8 cellular contexts compared by ENCODE assay signal in genomic region chr19:7636317-7636690, GRCh38. TPM values are rescaled to one million over a fixed set of nuclear protein-coding genes. Genes with fewer than 3 reads are reported as not detected.
DNase-seq lines count a peak whose midpoint lies in the region; ATAC-seq and TF ChIP-seq lines count a peak whose summit lies in the region.
"Had no signal": no experiment of that assay in that cellular context is flagged by ENCODE, and none has a peak within 500 bp of the region (broad histone marks: within the 10 kb centered on the region; RNA-seq: fewer than 3 reads in every experiment).

No MANE protein-coding gene starts in this region.

- no peaks in the 10 kb centered on the region for H3K9me3 ChIP-seq in RWPE2 (ENCODE audit: severe bottlenecking)

- H3K9ac ChIP-seq in rectal smooth muscle tissue (ENCODE audit: low read length): no peak overlapping the region

- peaks cover 3% of the 10 kb centered on the region for H3K4me1 ChIP-seq in RWPE2 (ENCODE audit: insufficient read depth, poor library complexity, severe bottlenecking)
- H3K4me1 ChIP-seq in rectal smooth muscle tissue (ENCODE audit: control insufficient read depth, insufficient read depth, low read length): no peaks in the 10 kb centered on the region
- no peaks in the 10 kb centered on the region for H3K4me1 ChIP-seq in foreskin keratinocyte

- H3K27ac ChIP-seq in RWPE2 (ENCODE audit: poor library complexity, severe bottlenecking) (no peak overlapping the region), rectal smooth muscle tissue (ENCODE audit: low read depth, low read length) (no peak overlapping the region), foreskin keratinocyte (no peak overlapping the region)

- no peaks in the 10 kb centered on the region; the same call in 1 of the 2 replicates for H3K36me3 ChIP-seq in RWPE2 (ENCODE audit: low read depth)
- peaks cover 7% of the 10 kb centered on the region for H3K36me3 ChIP-seq in rectal smooth muscle tissue (ENCODE audit: control insufficient read depth, insufficient read depth, low read length)

- ATAC-seq in RWPE2 (ENCODE audit: low read depth) (no peak), GM19351 (IDR thresholded peaks at IDR 0.05; ENCODE audit: unreplicated experiment) (no peak), foreskin keratinocyte (no peak), GM19455 (IDR thresholded peaks at IDR 0.05; ENCODE audit: unreplicated experiment) (no peak)

- no peaks in the 10 kb centered on the region for H3K27me3 ChIP-seq in RWPE2 (ENCODE audit: insufficient read depth, poor library complexity, severe bottlenecking)
- H3K27me3 ChIP-seq in rectal smooth muscle tissue (ENCODE audit: control insufficient read depth, insufficient read depth, low read length): peaks cover 4% of the 10 kb centered on the region
- H3K27me3 ChIP-seq in foreskin keratinocyte: no peaks in the 10 kb centered on the region

- TF ChIP-seq CTCF in GM12865 (IDR thresholded peaks at IDR 0.05; ENCODE audit: insufficient read depth, low read depth, low read length, missing control alignments) (no peak), RWPE2 (IDR thresholded peaks at IDR 0.05; ENCODE audit: poor library complexity, severe bottlenecking) (no peak), epithelial cell of proximal tubule (conservative IDR thresholded peaks at IDR 0.05; ENCODE audit: low read depth, low read length) (no peak), foreskin keratinocyte (conservative IDR thresholded peaks at IDR 0.05) (no peak)

- peak overlapping the region; percentile 71 for H3K4me3 ChIP-seq in GM12865 (ENCODE audit: low read depth, low read length)
- H3K4me3 ChIP-seq in RWPE2 (ENCODE audit: severe bottlenecking): peak overlapping the region; percentile 79
- H3K4me3 ChIP-seq in epithelial cell of proximal tubule (ENCODE audit: low read depth, low read length): peak overlapping the region; percentile 96
- H3K4me3 ChIP-seq in rectal smooth muscle tissue (ENCODE audit: low read length): peak overlapping the region; percentile 5

- DNase-seq in GM12865 (ENCODE audit: low read depth) (no peak), RWPE2 (ENCODE audit: low spot score) (no peak), epithelial cell of proximal tubule (ENCODE audit: low read depth) (no peak), foreskin keratinocyte (no peak)

RNA-seq across cellular contexts. Expression of gene STXBP2, which starts 0.6 kb away (rescaled TPM):
- total RNA-seq in epithelial cell of proximal tubule: 49.4 and 51.2 TPM in 2 replicates
- 43.0 TPM in 2 replicates for total RNA-seq in foreskin keratinocyte
- 66.1 and 75.9 TPM in 2 replicates for polyA plus RNA-seq in foreskin keratinocyte

RNA-seq across cellular contexts. Expression of gene PCP2, which starts 2.8 kb away (rescaled TPM):
- total RNA-seq in epithelial cell of proximal tubule: not detected in 2 replicates
- total RNA-seq in foreskin keratinocyte: 0.25 TPM in 1 of 2 replicates, not detected in the other
- polyA plus RNA-seq in foreskin keratinocyte: 0.29 TPM in 1 of 2 replicates, not detected in the other
- polyA plus RNA-seq: neural cell had no signal

RNA-seq across cellular contexts. Expression of gene PET100, which starts 6.7 kb away (rescaled TPM):
- 33.9 and 62.7 TPM in 2 replicates for total RNA-seq in epithelial cell of proximal tubule
- 40.5 and 62.6 TPM in 2 replicates for total RNA-seq in foreskin keratinocyte
- polyA plus RNA-seq in foreskin keratinocyte: 77.0 and 87.5 TPM in 2 replicates

RNA-seq across cellular contexts. Expression of gene XAB2, which starts 7.0 kb away (rescaled TPM):
- total RNA-seq in epithelial cell of proximal tubule (44.1 and 47.9 TPM in 2 replicates), foreskin keratinocyte (36.1 and 40.0 TPM in 2 replicates)
- polyA plus RNA-seq in foreskin keratinocyte: 33.5 and 34.7 TPM in 2 replicates

RNA-seq across cellular contexts. Expression of gene RETN, which starts 32.5 kb away (rescaled TPM):
- total RNA-seq in epithelial cell of proximal tubule (not detected in 2 replicates), foreskin keratinocyte (not detected in 2 replicates)
- polyA plus RNA-seq in foreskin keratinocyte: not detected in 2 replicates
- polyA plus RNA-seq: neural cell had no signal

Comparison
In these comparisons a context has a peak if more than half of its experiments do, and no peak if none do; other contexts are left out.
1. H3K4me3 ChIP-seq: peak in every context shown above with its lines; median percentile 96 in epithelial cell of proximal tubule; 79 in RWPE2; 71 in GM12865; 5 in rectal smooth muscle tissue.